ENCODE assay signal across 2 cellular contexts in the genomic region with DNA sequence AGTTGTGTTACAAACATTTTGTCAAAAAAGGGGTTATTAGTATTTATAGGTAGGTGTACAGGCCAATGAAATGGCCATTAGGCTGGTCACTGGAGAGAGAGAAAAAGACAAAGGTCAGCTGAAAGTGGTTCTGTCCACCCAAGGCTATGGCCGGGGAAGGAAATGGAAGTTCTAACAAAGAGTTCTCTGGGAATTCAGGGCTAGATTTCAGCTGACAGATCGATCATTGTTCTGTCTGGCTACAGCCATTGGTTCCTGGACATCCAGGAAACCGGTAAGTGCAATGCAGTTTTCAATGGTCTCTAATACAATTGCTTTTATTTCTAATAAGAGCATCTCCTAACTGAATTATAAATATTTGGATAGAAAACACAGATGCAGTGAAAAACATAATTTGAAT.
TF ChIP-seq lines count a peak whose summit lies in the region.

No MANE protein-coding gene starts in this region.

TF ChIP-seq in A549, 52 proteins besides CTCF, POLR2A, EP300 and RAD21:
- TF ChIP-seq BCL3 (IDR thresholded peaks at IDR 0.05) (no peak), RARB (CRISPR knock-in tag; IDR thresholded peaks at IDR 0.05) (no peak), POLR2AphosphoS2 (conservative IDR thresholded peaks at IDR 0.05; ENCODE audit: low read length) (no peak), HMGXB4 (CRISPR knock-in tag; IDR thresholded peaks at IDR 0.05; ENCODE audit: borderline replicate concordance) (no peak), JUN (IDR thresholded peaks at IDR 0.05) (no peak), MYC (IDR thresholded peaks at IDR 0.05; ENCODE audit: borderline replicate concordance, low read length) (no peak), EHMT2 (IDR thresholded peaks at IDR 0.05; ENCODE audit: low read depth) (no peak), NR3C1 (IDR thresholded peaks at IDR 0.05) (no peak), CBX2 (IDR thresholded peaks at IDR 0.05; ENCODE audit: borderline replicate concordance, low read depth) (no peak), JUNB (IDR thresholded peaks at IDR 0.05) (no peak), NPAS2 (CRISPR knock-in tag; IDR thresholded peaks at IDR 0.05; ENCODE audit: borderline replicate concordance) (no peak), RCOR1 (IDR thresholded peaks at IDR 0.05; ENCODE audit: low read depth, low read length) (no peak), ZNF302 (CRISPR knock-in tag; IDR thresholded peaks at IDR 0.05) (no peak), HEYL (CRISPR knock-in tag; IDR thresholded peaks at IDR 0.05) (no peak), CHD4 (IDR thresholded peaks at IDR 0.05; ENCODE audit: borderline replicate concordance) (no peak), HDAC2 (IDR thresholded peaks at IDR 0.05) (no peak)
- TF ChIP-seq, protein P1, sequence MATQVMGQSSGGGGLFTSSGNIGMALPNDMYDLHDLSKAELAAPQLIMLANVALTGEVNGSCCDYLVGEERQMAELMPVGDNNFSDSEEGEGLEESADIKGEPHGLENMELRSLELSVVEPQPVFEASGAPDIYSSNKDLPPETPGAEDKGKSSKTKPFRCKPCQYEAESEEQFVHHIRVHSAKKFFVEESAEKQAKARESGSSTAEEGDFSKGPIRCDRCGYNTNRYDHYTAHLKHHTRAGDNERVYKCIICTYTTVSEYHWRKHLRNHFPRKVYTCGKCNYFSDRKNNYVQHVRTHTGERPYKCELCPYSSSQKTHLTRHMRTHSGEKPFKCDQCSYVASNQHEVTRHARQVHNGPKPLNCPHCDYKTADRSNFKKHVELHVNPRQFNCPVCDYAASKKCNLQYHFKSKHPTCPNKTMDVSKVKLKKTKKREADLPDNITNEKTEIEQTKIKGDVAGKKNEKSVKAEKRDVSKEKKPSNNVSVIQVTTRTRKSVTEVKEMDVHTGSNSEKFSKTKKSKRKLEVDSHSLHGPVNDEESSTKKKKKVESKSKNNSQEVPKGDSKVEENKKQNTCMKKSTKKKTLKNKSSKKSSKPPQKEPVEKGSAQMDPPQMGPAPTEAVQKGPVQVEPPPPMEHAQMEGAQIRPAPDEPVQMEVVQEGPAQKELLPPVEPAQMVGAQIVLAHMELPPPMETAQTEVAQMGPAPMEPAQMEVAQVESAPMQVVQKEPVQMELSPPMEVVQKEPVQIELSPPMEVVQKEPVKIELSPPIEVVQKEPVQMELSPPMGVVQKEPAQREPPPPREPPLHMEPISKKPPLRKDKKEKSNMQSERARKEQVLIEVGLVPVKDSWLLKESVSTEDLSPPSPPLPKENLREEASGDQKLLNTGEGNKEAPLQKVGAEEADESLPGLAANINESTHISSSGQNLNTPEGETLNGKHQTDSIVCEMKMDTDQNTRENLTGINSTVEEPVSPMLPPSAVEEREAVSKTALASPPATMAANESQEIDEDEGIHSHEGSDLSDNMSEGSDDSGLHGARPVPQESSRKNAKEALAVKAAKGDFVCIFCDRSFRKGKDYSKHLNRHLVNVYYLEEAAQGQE (IDR thresholded peaks at IDR 0.05): no peak
- TF ChIP-seq, protein P2, sequence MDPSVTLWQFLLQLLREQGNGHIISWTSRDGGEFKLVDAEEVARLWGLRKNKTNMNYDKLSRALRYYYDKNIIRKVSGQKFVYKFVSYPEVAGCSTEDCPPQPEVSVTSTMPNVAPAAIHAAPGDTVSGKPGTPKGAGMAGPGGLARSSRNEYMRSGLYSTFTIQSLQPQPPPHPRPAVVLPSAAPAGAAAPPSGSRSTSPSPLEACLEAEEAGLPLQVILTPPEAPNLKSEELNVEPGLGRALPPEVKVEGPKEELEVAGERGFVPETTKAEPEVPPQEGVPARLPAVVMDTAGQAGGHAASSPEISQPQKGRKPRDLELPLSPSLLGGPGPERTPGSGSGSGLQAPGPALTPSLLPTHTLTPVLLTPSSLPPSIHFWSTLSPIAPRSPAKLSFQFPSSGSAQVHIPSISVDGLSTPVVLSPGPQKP (IDR thresholded peaks at IDR 0.05; ENCODE audit: low read depth, low read length): no peak
TF ChIP-seq in A549: peak in this region for 0.

TF ChIP-seq in HCT116, 20 proteins besides CTCF, POLR2A, EP300 and RAD21:
- TF ChIP-seq EZH2phosphoT487 (IDR thresholded peaks at IDR 0.05; ENCODE audit: borderline replicate concordance) (no peak), TCF7L2 (IDR thresholded peaks at IDR 0.05; ENCODE audit: borderline replicate concordance, extremely low read depth, insufficient read depth, insufficient read length) (no peak), POLR2AphosphoS5 (IDR thresholded peaks at IDR 0.05; ENCODE audit: low read depth, low read length) (no peak), ZNF274 (IDR thresholded peaks at IDR 0.05; ENCODE audit: low read depth, low read length) (no peak), MAX (IDR thresholded peaks at IDR 0.05) (no peak), ZFX (IDR thresholded peaks at IDR 0.05) (no peak), CBX3 (IDR thresholded peaks at IDR 0.05; ENCODE audit: low read depth) (no peak), ZBTB33 (IDR thresholded peaks at IDR 0.05; ENCODE audit: extremely low read depth, insufficient replicate concordance, low read length) (no peak), JUND (IDR thresholded peaks at IDR 0.05) (no peak), ATF3 (IDR thresholded peaks at IDR 0.05) (no peak), SP1 (IDR thresholded peaks at IDR 0.05; ENCODE audit: low read depth) (no peak), SIN3A (IDR thresholded peaks at IDR 0.05; ENCODE audit: low read depth) (no peak), EZH2 (IDR thresholded peaks at IDR 0.05) (no peak), YY1 (IDR thresholded peaks at IDR 0.05; ENCODE audit: extremely low read depth, insufficient replicate concordance, low read depth, low read length) (no peak), CEBPB (IDR thresholded peaks at IDR 0.05; ENCODE audit: low read depth) (no peak), ELF1 (IDR thresholded peaks at IDR 0.05; ENCODE audit: borderline replicate concordance, low read depth) (no peak), EGR1 (IDR thresholded peaks at IDR 0.05; ENCODE audit: low read depth) (no peak)
- TF ChIP-seq, protein P1 (IDR thresholded peaks at IDR 0.05; ENCODE audit: low read depth): no peak
